Comparison of ENCODE assay signal across 10 cellular contexts in the genomic region with DNA sequence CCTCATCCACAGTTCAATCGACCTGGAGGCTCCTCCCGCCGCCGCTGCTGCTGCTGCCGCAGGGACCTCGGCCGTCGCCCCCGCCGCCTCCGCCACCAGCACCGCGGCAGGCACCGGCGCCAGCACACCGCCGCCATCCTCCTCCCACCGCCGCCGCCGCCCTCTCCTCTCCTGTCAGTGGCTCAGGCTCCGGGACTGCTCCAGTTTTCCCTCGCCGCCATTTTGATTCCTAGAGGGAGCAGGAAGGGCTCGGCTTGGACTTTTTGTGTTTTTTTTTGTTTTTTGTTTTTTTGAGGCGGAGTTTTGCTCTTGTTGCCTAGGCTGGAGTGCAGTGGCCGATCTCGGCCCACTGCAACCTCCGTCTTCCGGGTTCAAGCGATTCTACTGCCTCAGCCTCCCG. TPM values are rescaled to one million over a fixed set of nuclear protein-coding genes. Genes with fewer than 3 reads are reported as not detected.
DNase-seq lines count a peak whose midpoint lies in the region; ATAC-seq and TF ChIP-seq lines count a peak whose summit lies in the region.
"Had no signal": no experiment of that assay in that cellular context is flagged by ENCODE, and none has a peak within 500 bp of the region (broad histone marks: within the 10 kb centered on the region; RNA-seq: fewer than 3 reads in every experiment).

No MANE protein-coding gene starts in this region.

- H3K56ac ChIP-seq in mesendoderm (ENCODE audit: low read length) = no peak overlapping the region

- no peaks in the 10 kb centered on the region for H3K27me3 Mint-ChIP-seq in T-helper 2 cell treated with Interferon-gamma antibody and Interleukin-4, amounts not matched to agents 5 μg/mL and 100 μg/mL, for 36 hours (ENCODE audit: low read depth)

- peaks cover 9% of the 10 kb centered on the region for H3K79me1 ChIP-seq in mesendoderm (ENCODE audit: low read length)

- H3K18ac ChIP-seq in mesendoderm (ENCODE audit: low read length) = no peak overlapping the region

- H3K36me3 Mint-ChIP-seq in T-helper 2 cell treated with Interferon-gamma antibody and Interleukin-4, amounts not matched to agents 5 μg/mL and 100 μg/mL, for 36 hours (ENCODE audit: low read depth) = peaks cover 13% of the 10 kb centered on the region

- H3K4me2 ChIP-seq in skeletal muscle satellite cell (ENCODE audit: low read length) (no peak overlapping the region), mesendoderm (ENCODE audit: low read length) (no peak overlapping the region)

- H3K4me1 Mint-ChIP-seq in T-helper 2 cell treated with Interferon-gamma antibody and Interleukin-4, amounts not matched to agents 5 μg/mL and 100 μg/mL, for 36 hours (ENCODE audit: low read depth) = peaks cover 20% of the 10 kb centered on the region

- peak overlapping the region; percentile 80 for H3K4me3 Mint-ChIP-seq in T-helper 2 cell treated with Interferon-gamma antibody and Interleukin-4, amounts not matched to agents 5 μg/mL and 100 μg/mL, for 36 hours
- H3K4me3 Mint-ChIP-seq: neural crest cell had no signal

- H2BK5ac ChIP-seq in mesendoderm (ENCODE audit: low read length) = no peak overlapping the region

- peak; percentile 19 for TF ChIP-seq POLR2A in GM18951 (IDR thresholded peaks at IDR 0.05; ENCODE audit: extremely low read depth, insufficient read depth, insufficient read length)

- H3K27ac Mint-ChIP-seq in T-helper 2 cell treated with Interferon-gamma antibody and Interleukin-4, amounts not matched to agents 5 μg/mL and 100 μg/mL, for 36 hours = peak overlapping the region; percentile 83

- no peak for ATAC-seq in HG02938 (IDR thresholded peaks at IDR 0.05; ENCODE audit: unreplicated experiment)

- H2BK15ac ChIP-seq in mesendoderm (replicated peaks; ENCODE audit: low read depth) = no peak overlapping the region

- WGBS in mesendoderm (ENCODE audit: extremely low coverage, insufficient coverage, low lambda C conversion rate) = no CpG with 5 or more reads among the region's 32 CpGs

- no peak for TF ChIP-seq CTCF in epithelial cell of esophagus (IDR thresholded peaks at IDR 0.05; ENCODE audit: insufficient read depth, low read depth, low read length, missing control alignments)

- no peak overlapping the region for H2BK120ac ChIP-seq in mesendoderm (ENCODE audit: low read depth, low read length)

- H3K9ac ChIP-seq in skeletal muscle satellite cell (ENCODE audit: low read depth, low read length) (peak overlapping the region; percentile 45), mesendoderm (ENCODE audit: low read length) (no peak overlapping the region)

- no peak overlapping the region for H3K23ac ChIP-seq in mesendoderm (ENCODE audit: low read length)

- H3K4me3 ChIP-seq in epithelial cell of esophagus (ENCODE audit: low read length) (peak overlapping the region; percentile 26), skeletal muscle satellite cell (ENCODE audit: low read length) (no peak overlapping the region), MG63 (no peak overlapping the region), mesendoderm (ENCODE audit: low read length) (no peak overlapping the region)

- no peak overlapping the region for H4K8ac ChIP-seq in mesendoderm (ENCODE audit: low read depth, low read length)

- no peaks in the 10 kb centered on the region for H3K9me3 ChIP-seq in skeletal muscle satellite cell (replicated peaks; ENCODE audit: low read length)
- H3K9me3 ChIP-seq in MG63 = no peaks in the 10 kb centered on the region

- in situ Hi-C loops in GM18951 (cut with MboI; ENCODE audit: low sequenced_read_pairs, unreplicated experiment) = no loop called here

- H3K4me1 ChIP-seq in skeletal muscle satellite cell (ENCODE audit: control insufficient read depth, insufficient read depth, low read length) (peaks cover 10% of the 10 kb centered on the region), mesendoderm (ENCODE audit: control insufficient read depth, low read depth, low read length) (peaks cover 4% of the 10 kb centered on the region)

- H3K27ac ChIP-seq in mesendoderm (ENCODE audit: low read depth, low read length) = no peak overlapping the region
- H3K27ac ChIP-seq: VCaP had no signal

- H3K27me3 ChIP-seq in skeletal muscle satellite cell (ENCODE audit: control insufficient read depth, insufficient read depth, low read length) = no peaks in the 10 kb centered on the region
- no peaks in the 10 kb centered on the region for H3K27me3 ChIP-seq in MG63
- H3K27me3 ChIP-seq in mesendoderm (ENCODE audit: insufficient read depth, low read length, poor library complexity) = no peaks in the 10 kb centered on the region

- no peaks in the 10 kb centered on the region for H3K9me3 Mint-ChIP-seq in T-helper 2 cell treated with Interferon-gamma antibody and Interleukin-4, amounts not matched to agents 5 μg/mL and 100 μg/mL, for 36 hours
- H3K9me3 Mint-ChIP-seq: neural crest cell had no signal

- H2AK5ac ChIP-seq in mesendoderm (ENCODE audit: low read length) = no peak overlapping the region

- DNase-seq in T-helper 2 cell treated with Interferon-gamma antibody and Interleukin-4, amounts not matched to agents 5 μg/mL and 100 μg/mL, for 36 hours (ENCODE audit: low spot score) = peak; percentile 22
- DNase-seq in epithelial cell of esophagus (ENCODE audit: low read depth) = peak; percentile 6
- no peak for DNase-seq in AG08396 (ENCODE audit: low spot score)
- no peak for DNase-seq in MG63
- no peak for DNase-seq in mesendoderm

- H3K79me2 ChIP-seq in mesendoderm (ENCODE audit: control insufficient read depth, insufficient read depth, low read length) = peaks cover 15% of the 10 kb centered on the region

- no peak overlapping the region for H4K5ac ChIP-seq in mesendoderm (ENCODE audit: low read length)

- no peak overlapping the region for H3K4ac ChIP-seq in mesendoderm (ENCODE audit: low read depth, low read length)

- no peaks in the 10 kb centered on the region for H3K36me3 ChIP-seq in skeletal muscle satellite cell (ENCODE audit: insufficient read depth, low read length)
- peaks cover 3% of the 10 kb centered on the region; the same call in 1 of the 2 replicates for H3K36me3 ChIP-seq in MG63
- H3K36me3 ChIP-seq in mesendoderm (ENCODE audit: control insufficient read depth, insufficient read depth, low read length) = no peaks in the 10 kb centered on the region

RNA-seq across cellular contexts. Expression of a gene that starts 3.0 kb away (rescaled TPM):
- 10.1 and 11.6 TPM in 2 replicates for total RNA-seq in skeletal muscle satellite cell (2012; rRNA removed)
- 16.3 and 27.8 TPM in 2 replicates for total RNA-seq in MG63 (2014; rRNA removed; shearing (Covaris generic); ENCODE audit: low replicate concordance)
- polyA plus RNA-seq in mesendoderm (2013, experiment 1 of 2) = 39.8 TPM
- polyA plus RNA-seq in mesendoderm (2013, experiment 2 of 2) = 38.2 TPM

RNA-seq across cellular contexts. Expression of a gene that starts 58.4 kb away (rescaled TPM):
- 33.9 and 55.5 TPM in 2 replicates for total RNA-seq in skeletal muscle satellite cell (2012; rRNA removed)
- 12.6 and 14.0 TPM in 2 replicates for total RNA-seq in MG63 (2014; rRNA removed; shearing (Covaris generic); ENCODE audit: low replicate concordance)
- polyA plus RNA-seq in mesendoderm (2013, experiment 1 of 2) = 3.7 TPM
- 3.6 TPM for polyA plus RNA-seq in mesendoderm (2013, experiment 2 of 2)

Comparison
In these comparisons a context has a peak if more than half of its experiments do, and no peak if none do; other contexts are left out.
1. DNase-seq: peak in T-helper 2 cell treated with Interferon-gamma antibody and Interleukin-4, amounts not matched to agents 5 μg/mL and 100 μg/mL, for 36 hours (single experiment) and epithelial cell of esophagus (single experiment); none in AG08396 (single experiment), MG63 (single experiment) and mesendoderm (single experiment).